Comparison of ENCODE assay signal across 24 cellular contexts in genomic region chr10:42878821-42879195, GRCh38.
"Had no signal": no experiment of that assay in that cellular context is flagged by ENCODE, and none has a peak within 500 bp of the region (broad histone marks: within the 10 kb centered on the region; RNA-seq: fewer than 3 reads in every experiment).

No MANE protein-coding gene starts in this region.

- H3K27ac ChIP-seq: stomach, suprapubic skin, testis, thoracic aorta, thyroid gland, tibial artery, tibial nerve, transverse colon, upper lobe of left lung, upper lobe of right lung, uterus had no signal

- H3K27me3 ChIP-seq: testis, thyroid gland, tibial nerve, transverse colon, upper lobe of left lung, upper lobe of right lung, uterus had no signal

- DNase-seq: stimulated activated CD4-positive, alpha-beta T cell treated with anti-CD3 and anti-CD28 coated beads, Interleukin-2, amount 100 ng/mL, for 24 hours; stimulated activated CD4-positive, alpha-beta T cell treated with anti-CD3 and anti-CD28 coated beads, Interleukin-2, amount 100 ng/mL, for 48 hours; stimulated activated CD4-positive, alpha-beta T cell treated with anti-CD3 and anti-CD28 coated beads, Interleukin-4, amount 100 ng/mL, for 1 hour; stimulated activated CD4-positive, alpha-beta T cell treated with anti-CD3 and anti-CD28 coated beads, Interleukin-4, amount 100 ng/mL, for 24 hours; stimulated activated CD4-positive, alpha-beta T cell treated with anti-CD3 and anti-CD28 coated beads, Interleukin-4, amount 100 ng/mL, for 4 hours; stimulated activated CD8-positive, alpha-beta memory T cell treated with anti-CD3 and anti-CD28 coated beads, Interleukin-4, amount 100 ng/mL, for 48 hours; stimulated activated naive B cell treated with anti-CD40 and anti-IgM and Interleukin-4, amounts not matched to agents 10 μg/mL and 1 μg/mL and 100 μg/mL, for 72 hours; stimulated activated naive CD4-positive, alpha-beta T cell; stimulated activated naive CD4-positive, alpha-beta T cell treated with Interleukin-2 at 50 U/mL for 16 hours; stimulated activated naive CD8-positive, alpha-beta T cell treated with anti-CD3 and anti-CD28 coated beads, Interleukin-15, amount 100 ng/mL, for 72 hours; stimulated activated naive CD8-positive, alpha-beta T cell treated with anti-CD3 and anti-CD28 coated beads, Interleukin-15, Interleukin-2, amounts not matched to agents 100 U/mL and 50 U/mL, for 24 hours; stomach; substantia nigra; testis; thyroid gland; tibial artery; transverse colon; trophoblast cell; uterus had no signal

- H3K36me3 ChIP-seq: stomach, suprapubic skin, thoracic aorta, thyroid gland, tibial artery, tibial nerve, transverse colon, upper lobe of left lung, upper lobe of right lung, uterus had no signal

- H3K4me3 ChIP-seq: stomach, suprapubic skin, testis, thoracic aorta, thyroid gland, tibial artery, tibial nerve, transverse colon, upper lobe of left lung, upper lobe of right lung, uterus had no signal

- H3K9me3 ChIP-seq: suprapubic skin, testis, thoracic aorta, thyroid gland, upper lobe of right lung, uterus had no signal

- H3K4me1 ChIP-seq: suprapubic skin, testis, thyroid gland, tibial artery, transverse colon, upper lobe of right lung, uterus had no signal
